ENCODE assay signal across 6 cellular contexts in the genomic region with DNA sequence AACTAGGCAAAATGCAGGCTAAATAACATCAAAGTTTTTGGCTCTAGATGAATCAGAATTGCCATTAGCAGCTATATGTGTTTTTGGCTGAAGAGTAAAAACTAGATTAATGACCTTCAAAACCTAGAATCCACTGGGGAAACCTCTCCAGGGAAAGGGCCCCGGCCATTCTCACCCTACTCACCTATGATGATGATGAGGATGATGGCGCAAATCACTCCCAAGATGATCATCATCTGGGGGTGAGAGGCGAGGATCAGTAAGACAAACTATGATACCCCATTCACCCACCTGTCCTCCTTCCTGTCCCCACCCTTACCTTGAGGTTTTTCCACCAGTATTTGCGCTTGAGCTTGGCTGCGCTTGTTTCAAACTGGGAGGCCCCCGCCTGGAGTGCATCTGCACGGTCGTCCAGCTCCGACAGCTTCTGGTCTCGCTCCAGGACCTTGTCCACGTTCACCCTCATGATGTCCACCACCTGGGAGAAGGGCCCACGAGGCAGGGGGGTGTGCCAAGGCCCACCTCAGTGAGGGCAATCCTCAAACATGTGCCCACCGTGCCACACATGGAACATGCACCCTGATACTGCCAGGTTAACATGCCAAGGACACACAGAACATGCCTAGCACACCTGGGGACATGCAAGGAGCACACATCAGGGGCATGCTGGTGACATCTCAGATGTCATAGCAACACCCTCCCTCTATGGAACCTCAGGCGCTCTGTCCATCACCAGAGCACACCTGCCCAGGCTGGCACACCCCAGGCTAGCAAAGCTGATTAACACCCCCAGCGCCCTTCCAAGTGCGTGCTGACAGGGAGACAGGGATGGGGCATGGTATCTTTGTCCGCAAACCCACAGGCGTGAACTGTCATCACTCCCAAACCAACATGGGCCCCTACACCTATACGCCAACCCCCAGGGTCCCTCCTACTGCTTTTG. TPM values are rescaled to one million over a fixed set of nuclear protein-coding genes. Genes with fewer than 3 reads are reported as not detected.
DNase-seq lines count a peak whose midpoint lies in the region; ATAC-seq and TF ChIP-seq lines count a peak whose summit lies in the region.

No MANE protein-coding gene starts in this region.

- H3K56ac ChIP-seq in IMR-90 (ENCODE audit: extremely low read depth, insufficient read depth, low read length), result no peak overlapping the region; the same call in 1 of the 2 replicates

- peaks cover 15% of the 10 kb centered on the region for H3K36me3 ChIP-seq in IMR-90 (ENCODE audit: control insufficient read depth, insufficient read depth, low read length)
- H3K36me3 ChIP-seq in parathyroid adenoma (ENCODE audit: control insufficient read depth, insufficient read depth, low read length), result no peaks in the 10 kb centered on the region

- BruUV-seq in IMR-90 (replicated peaks; lab: Mats Ljungman, UMichigan), result no TSS peak

- H3K4me2 ChIP-seq in IMR-90 (ENCODE audit: low read depth, low read length) (peak overlapping the region; percentile 95), parathyroid adenoma (ENCODE audit: low read length) (peak overlapping the region; percentile 99)

- no peaks in the 10 kb centered on the region for H3K27me3 ChIP-seq in IMR-90 (ENCODE audit: control insufficient read depth, insufficient read depth, low read length)
- H3K27me3 ChIP-seq in parathyroid adenoma (ENCODE audit: control insufficient read depth, insufficient read depth, low read length), result no peaks in the 10 kb centered on the region

- TF ChIP-seq RAD21 in IMR-90 (IDR thresholded peaks at IDR 0.05; ENCODE audit: low read length), result no peak

- dilution Hi-C loops in IMR-90 (cut with HindIII; ENCODE audit: low sequenced_read_pairs, unreplicated experiment), result no loop called here

- no peak for TF ChIP-seq POLR2A in IMR-90 (IDR thresholded peaks at IDR 0.05; ENCODE audit: low read depth, low read length)

- peak overlapping the region; percentile 98 for H2AK5ac ChIP-seq in IMR-90 (ENCODE audit: low read depth, low read length)

- WGBS in IMR-90 (ENCODE audit: extremely low coverage in 2 of 2, insufficient read length in 1 of 2), 2 experiments, result 50% methylated on average over 8 of the region's 19 CpGs; no CpG with 5 or more reads in 1 of the 2 experiments

- H3K9me1 ChIP-seq in IMR-90 (ENCODE audit: insufficient read depth, low read length), result peaks cover 7% of the 10 kb centered on the region

- CTCF ChIA-PET in IMR-90 (lab: Yijun Ruan, JAX), result no interaction called here

- no peak overlapping the region for H2BK120ac ChIP-seq in IMR-90 (ENCODE audit: low read depth, low read length)

- H2BK15ac ChIP-seq in IMR-90 (ENCODE audit: low read depth, low read length), result no peak overlapping the region

- no peak overlapping the region for H3K18ac ChIP-seq in IMR-90 (ENCODE audit: low read depth, low read length)

- peaks cover 21% of the 10 kb centered on the region for H3K79me2 ChIP-seq in parathyroid adenoma

- H2AFZ ChIP-seq in IMR-90 (replicated peaks; ENCODE audit: low read length, poor library complexity), result peak overlapping the region; percentile 97
- peak overlapping the region; percentile 61 for H2AFZ ChIP-seq in parathyroid adenoma

- in situ Hi-C loops in IMR-90 (cut with MboI; ENCODE audit: low sequenced_read_pairs), result loop anchor here (25.0 kb wide), 1 partner anchor 924 kb away; a partner anchor contains a TSS

- intact Hi-C loops in IMR-90 (cut with micrococcal nuclease), result no loop called here

- POLR2A ChIA-PET in IMR-90 (lab: Charles Lee; ENCODE audit: unreplicated experiment), result no interaction called here

- peaks cover 21 to 39% of the 10 kb centered on the region in 2 experiments for H3K79me1 ChIP-seq in IMR-90 (ENCODE audit: low read depth in 1 of 2, low read length in 2 of 2)

- H3K9me3 ChIP-seq in IMR-90 (ENCODE audit: control insufficient read depth, insufficient read depth, low read length), result no peaks in the 10 kb centered on the region
- no peaks in the 10 kb centered on the region for H3K9me3 ChIP-seq in parathyroid adenoma (ENCODE audit: control insufficient read depth, low read length)

- peaks cover 14% of the 10 kb centered on the region for H4K20me1 ChIP-seq in IMR-90 (ENCODE audit: insufficient read depth, low read length)

- 0 out of 2 replicates have a peak overlapping the region, but pooled peaks have one; percentile 21 for H4K5ac ChIP-seq in IMR-90 (ENCODE audit: low read depth, low read length)

- H3K4me3 ChIP-seq in IMR-90 (ENCODE audit: insufficient read depth, low read depth, low read length) (peak overlapping the region; percentile 99), parathyroid adenoma (ENCODE audit: low read depth, low read length) (peak overlapping the region; percentile 99)

- peak overlapping the region; percentile 93 for H3K27ac ChIP-seq in IMR-90 (ENCODE audit: insufficient read depth, low read length)
- H3K27ac ChIP-seq in cingulate gyrus (ENCODE audit: low read depth, low read length), result peak overlapping the region; percentile 99
- H3K27ac ChIP-seq in parathyroid adenoma, result peak overlapping the region; percentile 100

- peaks cover 28% of the 10 kb centered on the region for H3K4me1 ChIP-seq in IMR-90 (ENCODE audit: control insufficient read depth, insufficient read depth, low read length)
- H3K4me1 ChIP-seq in parathyroid adenoma, result peaks cover 35% of the 10 kb centered on the region

- DNase-seq in IMR-90 (no peak), NCI-H1436 (lab: John Stamatoyannopoulos, UW) (no peak), NCI-H748 treated with DMSO at 0.1 percent for 48 hours (lab: John Stamatoyannopoulos, UW) (no peak)
- no peak for DNase-seq in stimulated activated CD4-positive, alpha-beta T cell treated with anti-CD3 and anti-CD28 coated beads, Interleukin-4, amount 100 ng/mL, for 4 hours

- no peak for ATAC-seq in IMR-90 (ENCODE audit: low read depth)

- peak overlapping the region; percentile 87 for H3K14ac ChIP-seq in IMR-90 (replicated peaks; ENCODE audit: low read depth, low read length)

- H3K23ac ChIP-seq in IMR-90 (ENCODE audit: low read depth, low read length), result peak overlapping the region; percentile 94

- H2BK5ac ChIP-seq in IMR-90 (ENCODE audit: low read depth, low read length, poor library complexity, severe bottlenecking), result no peak overlapping the region

- peak overlapping the region; percentile 93 for H3K9ac ChIP-seq in IMR-90 (ENCODE audit: low read depth, low read length)
- peak overlapping the region; percentile 99 for H3K9ac ChIP-seq in parathyroid adenoma

- TF ChIP-seq CTCF in IMR-90 (conservative IDR thresholded peaks at IDR 0.05; ENCODE audit: low read depth, low read length), result no peak
- no peak for TF ChIP-seq CTCF in parathyroid adenoma (IDR thresholded peaks at IDR 0.05)

- H4K8ac ChIP-seq in IMR-90 (ENCODE audit: low read depth in 2 of 2, low read length in 2 of 2), result peak overlapping the region in 1 of 2 experiments; percentile 93; a peak in 1 of 4 replicates

- H2AK9ac ChIP-seq in IMR-90 (replicated peaks; ENCODE audit: low read depth, low read length, poor library complexity), result peak overlapping the region; percentile 99

- peak overlapping the region; percentile 86 for H3K4ac ChIP-seq in IMR-90 (ENCODE audit: low read depth, low read length)

- H4K91ac ChIP-seq in IMR-90 (ENCODE audit: insufficient read depth, low read depth, low read length), result no peak overlapping the region

- no peak overlapping the region for H2BK20ac ChIP-seq in IMR-90 (ENCODE audit: low read depth, low read length)

TF ChIP-seq in IMR-90, 13 proteins besides CTCF, POLR2A, EP300 and RAD21:
- TF ChIP-seq, protein P1, sequence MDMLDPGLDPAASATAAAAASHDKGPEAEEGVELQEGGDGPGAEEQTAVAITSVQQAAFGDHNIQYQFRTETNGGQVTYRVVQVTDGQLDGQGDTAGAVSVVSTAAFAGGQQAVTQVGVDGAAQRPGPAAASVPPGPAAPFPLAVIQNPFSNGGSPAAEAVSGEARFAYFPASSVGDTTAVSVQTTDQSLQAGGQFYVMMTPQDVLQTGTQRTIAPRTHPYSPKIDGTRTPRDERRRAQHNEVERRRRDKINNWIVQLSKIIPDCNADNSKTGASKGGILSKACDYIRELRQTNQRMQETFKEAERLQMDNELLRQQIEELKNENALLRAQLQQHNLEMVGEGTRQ (IDR thresholded peaks at IDR 0.05; ENCODE audit: low read depth, low read length), result no peak
- TF ChIP-seq RCOR1 (IDR thresholded peaks at IDR 0.05; ENCODE audit: insufficient replicate concordance, low read length) (no peak), FOS (IDR thresholded peaks at IDR 0.05; ENCODE audit: low read depth, low read length) (no peak), MAZ (IDR thresholded peaks at IDR 0.05; ENCODE audit: borderline replicate concordance, low read depth, low read length) (no peak)
- TF ChIP-seq, protein P2, sequence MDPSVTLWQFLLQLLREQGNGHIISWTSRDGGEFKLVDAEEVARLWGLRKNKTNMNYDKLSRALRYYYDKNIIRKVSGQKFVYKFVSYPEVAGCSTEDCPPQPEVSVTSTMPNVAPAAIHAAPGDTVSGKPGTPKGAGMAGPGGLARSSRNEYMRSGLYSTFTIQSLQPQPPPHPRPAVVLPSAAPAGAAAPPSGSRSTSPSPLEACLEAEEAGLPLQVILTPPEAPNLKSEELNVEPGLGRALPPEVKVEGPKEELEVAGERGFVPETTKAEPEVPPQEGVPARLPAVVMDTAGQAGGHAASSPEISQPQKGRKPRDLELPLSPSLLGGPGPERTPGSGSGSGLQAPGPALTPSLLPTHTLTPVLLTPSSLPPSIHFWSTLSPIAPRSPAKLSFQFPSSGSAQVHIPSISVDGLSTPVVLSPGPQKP (IDR thresholded peaks at IDR 0.05; ENCODE audit: borderline replicate concordance, low read depth, low read length), result no peak
TF ChIP-seq in IMR-90: peak in this region for 0.

RNA-seq across cellular contexts. Expression of a gene that starts 1.2 kb away (rescaled TPM):
- total RNA-seq in IMR-90 (2012; rRNA removed), result 2.2 and 2.3 TPM in 2 replicates
- polyA plus RNA-seq in IMR-90 (2012; rRNA removed), result 27.3 and 33.3 TPM in 2 replicates
- polyA plus RNA-seq in IMR-90 (2012; cell fraction: cytosol; rRNA removed), result 14.0 and 29.1 TPM in 2 replicates
- polyA plus RNA-seq in IMR-90 (2012; cell fraction: nucleus; rRNA removed; ENCODE audit: low replicate concordance), result 68.1 and 141 TPM in 2 replicates

RNA-seq across cellular contexts. Expression of a gene that starts 9.4 kb away (rescaled TPM):
- total RNA-seq in IMR-90 (2012; rRNA removed), result 1.7 and 3.4 TPM in 2 replicates
- 10.5 and 11.5 TPM in 2 replicates for polyA plus RNA-seq in IMR-90 (2012; rRNA removed)
- 4.8 and 6.2 TPM in 2 replicates for polyA plus RNA-seq in IMR-90 (2012; cell fraction: cytosol; rRNA removed)
- polyA plus RNA-seq in IMR-90 (2012; cell fraction: nucleus; rRNA removed; ENCODE audit: low replicate concordance), result 230 and 249 TPM in 2 replicates

RNA-seq across cellular contexts. Expression of a gene that starts 14.6 kb away (rescaled TPM):
- 14.3 and 60.3 TPM in 2 replicates for total RNA-seq in IMR-90 (2012; rRNA removed)
- polyA plus RNA-seq in IMR-90 (2012; rRNA removed), result 12.9 and 13.4 TPM in 2 replicates
- polyA plus RNA-seq in IMR-90 (2012; cell fraction: cytosol; rRNA removed), result 5.7 and 11.7 TPM in 2 replicates
- 8.7 and 10.5 TPM in 2 replicates for polyA plus RNA-seq in IMR-90 (2012; cell fraction: nucleus; rRNA removed; ENCODE audit: low replicate concordance)

RNA-seq across cellular contexts. Expression of a gene that starts 28.4 kb away (rescaled TPM):
- 2.7 and 3.1 TPM in 2 replicates for total RNA-seq in IMR-90 (2012; rRNA removed)
- 3.3 and 4.3 TPM in 2 replicates for polyA plus RNA-seq in IMR-90 (2012; rRNA removed)
- polyA plus RNA-seq in IMR-90 (2012; cell fraction: cytosol; rRNA removed), result 3.9 and 4.6 TPM in 2 replicates
- polyA plus RNA-seq in IMR-90 (2012; cell fraction: nucleus; rRNA removed; ENCODE audit: low replicate concordance), result 1.6 and 3.0 TPM in 2 replicates

RNA-seq across cellular contexts. Expression of a gene that starts 37.7 kb away (rescaled TPM):
- not detected in 2 replicates for total RNA-seq in IMR-90 (2012; rRNA removed)
- polyA plus RNA-seq in IMR-90 (2012; rRNA removed), result 0.43 and 0.56 TPM in 2 replicates
- 0.66 and 1.9 TPM in 2 replicates for polyA plus RNA-seq in IMR-90 (2012; cell fraction: cytosol; rRNA removed)
- polyA plus RNA-seq in IMR-90 (2012; cell fraction: nucleus; rRNA removed; ENCODE audit: low replicate concordance), result 1.8 and 4.2 TPM in 2 replicates
